ENCODE assay signal across 8 cellular contexts in the genomic region with DNA sequence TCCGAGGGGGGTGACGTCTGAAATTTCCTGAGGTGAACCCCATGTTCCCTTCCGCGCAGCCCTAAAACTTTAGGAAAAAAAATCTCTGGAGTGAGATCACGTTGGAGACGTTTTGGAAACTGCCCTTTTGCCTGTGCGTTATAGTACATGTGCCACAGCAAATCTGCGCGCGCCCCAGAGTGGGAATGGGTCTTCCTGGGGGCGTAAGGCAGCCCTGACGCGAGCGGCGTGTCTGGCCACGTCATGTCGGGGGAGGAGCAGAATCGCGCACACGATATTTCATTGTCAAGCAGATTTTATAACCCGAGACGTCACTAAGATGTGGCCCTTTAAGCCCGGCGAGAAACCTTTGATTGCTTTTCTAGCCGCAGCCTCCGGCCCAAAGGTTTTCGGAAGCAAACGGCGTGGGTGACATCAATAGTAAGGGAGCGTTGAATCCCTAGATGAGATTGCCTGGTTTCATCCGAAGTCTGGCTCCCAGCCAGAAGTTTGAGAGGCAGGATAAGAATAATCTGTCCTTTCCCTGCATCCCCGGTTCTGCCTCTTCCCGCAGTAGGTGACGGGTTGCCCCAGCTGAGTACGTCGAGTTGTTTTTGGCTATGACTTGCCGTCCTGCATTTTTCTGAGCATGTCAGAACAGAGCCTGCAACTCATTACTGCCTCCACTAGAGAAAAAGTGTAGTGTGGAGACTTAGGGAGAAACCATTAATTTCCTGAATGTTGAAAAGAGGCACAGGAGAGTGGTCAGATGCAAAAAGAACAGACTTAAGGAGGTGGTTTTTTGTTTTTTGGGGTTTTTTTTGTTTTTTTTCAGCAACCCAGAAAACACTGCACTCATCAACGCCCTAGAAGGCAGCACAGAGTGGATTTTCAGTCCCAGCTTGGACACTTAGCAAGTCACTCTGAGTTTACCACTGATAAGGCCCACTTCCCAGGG. TPM values are rescaled to one million over a fixed set of nuclear protein-coding genes. Genes with fewer than 3 reads are reported as not detected.
DNase-seq lines count a peak whose midpoint lies in the region; ATAC-seq, FAIRE-seq and TF ChIP-seq lines count a peak whose summit lies in the region.

No MANE protein-coding gene starts in this region.

- peak overlapping the region; percentile 76 for H2AFZ ChIP-seq in endothelial cell of umbilical vein (ENCODE audit: low read depth, low read length)

- no peaks in the 10 kb centered on the region for H3K27me3 Mint-ChIP-seq in activated CD8-positive, alpha-beta memory T cell treated with anti-CD3 and anti-CD28 coated beads, Interleukin-2, amount 10 ng/mL, durations not matched to agents 7 days and 5 days

- H3K9me3 Mint-ChIP-seq in activated CD8-positive, alpha-beta memory T cell treated with anti-CD3 and anti-CD28 coated beads, Interleukin-2, amount 10 ng/mL, durations not matched to agents 7 days and 5 days (ENCODE audit: low read depth): no peaks in the 10 kb centered on the region

- peaks cover 68% of the 10 kb centered on the region for H3K4me1 Mint-ChIP-seq in activated CD8-positive, alpha-beta memory T cell treated with anti-CD3 and anti-CD28 coated beads, Interleukin-2, amount 10 ng/mL, durations not matched to agents 7 days and 5 days

- H3K79me2 ChIP-seq in endothelial cell of umbilical vein (ENCODE audit: control insufficient read depth, insufficient read depth, low read length): no peaks in the 10 kb centered on the region

- peak; percentile 94 for DNase-seq in Caki2 (ENCODE audit: low read depth)
- DNase-seq in HT1080 (ENCODE audit: low read depth): peak; percentile 88
- DNase-seq in NK-92 treated with Interleukin-12 subunit alpha and Interleukin-12 subunit beta, amount 100 ng/mL, for 24 hours (lab: John Stamatoyannopoulos, UW): peak; percentile 84
- DNase-seq in activated CD8-positive, alpha-beta memory T cell treated with anti-CD3 and anti-CD28 coated beads, Interleukin-2, amount 10 ng/mL, durations not matched to agents 7 days and 5 days: peak; percentile 95
- peak; percentile 96 for DNase-seq in endothelial cell of umbilical vein (ENCODE audit: low read depth, low spot score)
- peak; percentile 84 for DNase-seq in middle frontal gyrus (ENCODE audit: extremely low spot score, low spot score)
- peak; percentile 82 for DNase-seq in stimulated activated CD8-positive, alpha-beta memory T cell treated with anti-CD3 and anti-CD28 coated beads, Interleukin-2, amount 100 ng/mL, for 48 hours (ENCODE audit: low read depth in 2 of 2)

- peak overlapping the region; percentile 74 for H3K4me2 ChIP-seq in endothelial cell of umbilical vein (ENCODE audit: insufficient read depth, low read length)

- no peaks in the 10 kb centered on the region for H4K20me1 ChIP-seq in endothelial cell of umbilical vein (replicated peaks; ENCODE audit: control insufficient read depth, extremely low read depth, insufficient read depth, low read length)

- H3K36me3 ChIP-seq in endothelial cell of umbilical vein (ENCODE audit: control insufficient read depth in 2 of 2, extremely low read depth in 1 of 2, insufficient read depth in 2 of 2, low read length in 2 of 2): no peaks in the 10 kb centered on the region

- TF ChIP-seq CTCF in endothelial cell of umbilical vein (IDR thresholded peaks at IDR 0.05; ENCODE audit: extremely low read depth in 1 of 2, insufficient read depth in 1 of 2, low read depth in 1 of 2, low read length in 2 of 2): peak in 1 of 2 donors; percentile 10

- TSS peak; percentile 95 for BruUV-seq in endothelial cell of umbilical vein (replicated peaks; lab: Mats Ljungman, UMichigan)

- POLR2A ChIA-PET in endothelial cell of umbilical vein (lab: Charles Lee): interaction anchor here (0.5 to 0.9 kb wide), 3 partner anchors 36 to 52 kb away, joined by 3 to 9 read pairs (median 6); no protein-coding TSS in a partner anchor

- in situ Hi-C loops in Caki2 (cut with HindIII; ENCODE audit: low pct_unique_long_range_greater_than_20kb, low sequenced_read_pairs): no loop called here

- CTCF ChIA-PET in activated CD8-positive, alpha-beta memory T cell treated with anti-CD3 and anti-CD28 coated beads, Interleukin-2, amount 10 ng/mL, durations not matched to agents 7 days and 5 days (lab: Charles Lee): interaction anchor here (0.6 to 4.2 kb wide), 28 partner anchors 8 to 378 kb away, joined by 3 to 23 read pairs (median 4); a partner anchor contains a TSS
- CTCF ChIA-PET in endothelial cell of umbilical vein (lab: Charles Lee): interaction anchor here (0.6 to 2.6 kb wide), 26 partner anchors 8 to 378 kb away, joined by 3 to 18 read pairs (median 4); a partner anchor contains a TSS

- ATAC-seq in GM21360 (IDR thresholded peaks at IDR 0.05; ENCODE audit: unreplicated experiment): peak; percentile 60
- ATAC-seq in activated CD8-positive, alpha-beta memory T cell treated with anti-CD3 and anti-CD28 coated beads, Interleukin-2, amount 10 ng/mL, durations not matched to agents 7 days and 5 days: peak; percentile 78

- H3K4me1 ChIP-seq in endothelial cell of umbilical vein (ENCODE audit: control insufficient read depth, extremely low read depth, insufficient read depth, low read length): peaks cover 8% of the 10 kb centered on the region

- H3K9me3 ChIP-seq in endothelial cell of umbilical vein (replicated peaks; ENCODE audit: control insufficient read depth, insufficient read depth, low read length): no peaks in the 10 kb centered on the region

- peak overlapping the region; percentile 89 for H3K9ac ChIP-seq in endothelial cell of umbilical vein (replicated peaks; ENCODE audit: extremely low read depth, insufficient read depth, low read length)

- H3K9me1 ChIP-seq in endothelial cell of umbilical vein (replicated peaks; ENCODE audit: control insufficient read depth, extremely low read depth, insufficient read depth, low read length): no peaks in the 10 kb centered on the region

- FAIRE-seq in endothelial cell of umbilical vein (lab: Jason Lieb, UNC): no peak

- no peaks in the 10 kb centered on the region for H3K27me3 ChIP-seq in endothelial cell of umbilical vein (ENCODE audit: control insufficient read depth in 2 of 2, insufficient read depth in 2 of 2, low read length in 2 of 2)

- H3K36me3 Mint-ChIP-seq in activated CD8-positive, alpha-beta memory T cell treated with anti-CD3 and anti-CD28 coated beads, Interleukin-2, amount 10 ng/mL, durations not matched to agents 7 days and 5 days: peaks cover 4% of the 10 kb centered on the region

- H3K4me3 ChIP-seq in endothelial cell of umbilical vein (replicated peaks in 1 of 3; ENCODE audit: insufficient read depth in 1 of 3, low read depth in 1 of 3, low read length in 3 of 3): peak overlapping the region; percentile 26 to 79 (median 55)

- intact Hi-C loops in endothelial cell of umbilical vein (cut with micrococcal nuclease): loop anchor here (1.0 to 2.0 kb wide), 5 partner anchors 17 to 379 kb away; a partner anchor contains a TSS

- TF ChIP-seq POLR2A in endothelial cell of umbilical vein (IDR thresholded peaks at IDR 0.05; ENCODE audit: low read depth, low read length): peak; percentile 86

- H3K4me3 Mint-ChIP-seq in activated CD8-positive, alpha-beta memory T cell treated with anti-CD3 and anti-CD28 coated beads, Interleukin-2, amount 10 ng/mL, durations not matched to agents 7 days and 5 days: peak overlapping the region; percentile 95

- peak overlapping the region; percentile 96 for H3K27ac Mint-ChIP-seq in activated CD8-positive, alpha-beta memory T cell treated with anti-CD3 and anti-CD28 coated beads, Interleukin-2, amount 10 ng/mL, durations not matched to agents 7 days and 5 days

- H3K27ac ChIP-seq in endothelial cell of umbilical vein (ENCODE audit: insufficient read depth, low read depth, low read length): peak overlapping the region; percentile 92

- dilution Hi-C loops in endothelial cell of umbilical vein (cut with MboI; ENCODE audit: extremely low pct_ligation_motif_present, low sequenced_read_pairs): no loop called here

RNA-seq across cellular contexts. Expression of a gene that starts 0.8 kb away (rescaled TPM):
- total RNA-seq in Caki2 (2014; rRNA removed; shearing (Covaris generic); ENCODE audit: low replicate concordance): 49.9 and 66.3 TPM in 2 replicates
- total RNA-seq in HT1080 (2014; rRNA removed; shearing (Covaris generic)): 6.2 and 10.8 TPM in 2 replicates
- polyA plus RNA-seq in HT1080 (2015; cell fraction: cytosol; rRNA removed): 19.5 and 23.2 TPM in 2 replicates
- polyA plus RNA-seq in HT1080 (2015; cell fraction: nucleus; rRNA removed): 7.5 and 9.4 TPM in 2 replicates
- total RNA-seq in activated CD8-positive, alpha-beta memory T cell treated with anti-CD3 and anti-CD28 coated beads, Interleukin-2, amount 10 ng/mL, durations not matched to agents 7 days and 5 days: 10 to 100 TPM; 43.6 to 46.8 TPM
- total RNA-seq in endothelial cell of umbilical vein: 22.6 and 23.0 TPM in 2 replicates
- polyA plus RNA-seq in endothelial cell of umbilical vein: 24.0 and 32.7 TPM in 2 replicates
- polyA plus RNA-seq in endothelial cell of umbilical vein (2011; cell fraction: cytosol; rRNA removed): 32.2 and 37.9 TPM in 2 replicates
- polyA plus RNA-seq in endothelial cell of umbilical vein (2011; cell fraction: nucleus; rRNA removed): 12.4 and 14.4 TPM in 2 replicates
- 27.9 and 30.5 TPM in 2 replicates for polyA plus RNA-seq in endothelial cell of umbilical vein (2012)
- polyA minus RNA-seq in endothelial cell of umbilical vein: 13.1 and 15.8 TPM in 2 replicates
- 18.8 TPM for polyA minus RNA-seq in endothelial cell of umbilical vein (2011; cell fraction: cytosol; rRNA and poly(A)+ RNA removed)
- 2.9 and 3.3 TPM in 2 replicates for polyA minus RNA-seq in endothelial cell of umbilical vein (2011; cell fraction: nucleus; rRNA and poly(A)+ RNA removed)

RNA-seq across cellular contexts. Expression of a gene that starts 18.6 kb away (rescaled TPM):
- total RNA-seq in Caki2 (2014; rRNA removed; shearing (Covaris generic); ENCODE audit: low replicate concordance): 19.2 and 33.0 TPM in 2 replicates
- total RNA-seq in HT1080 (2014; rRNA removed; shearing (Covaris generic)): 12.0 and 13.9 TPM in 2 replicates
- 13.4 and 18.2 TPM in 2 replicates for polyA plus RNA-seq in HT1080 (2015; cell fraction: cytosol; rRNA removed)
- 91.1 and 95.5 TPM in 2 replicates for polyA plus RNA-seq in HT1080 (2015; cell fraction: nucleus; rRNA removed)
- total RNA-seq in activated CD8-positive, alpha-beta memory T cell treated with anti-CD3 and anti-CD28 coated beads, Interleukin-2, amount 10 ng/mL, durations not matched to agents 7 days and 5 days: 10 to 100 TPM; 52.6 to 61.5 TPM
- total RNA-seq in endothelial cell of umbilical vein: 49.0 and 49.4 TPM in 2 replicates
- polyA plus RNA-seq in endothelial cell of umbilical vein: 45.0 and 54.7 TPM in 2 replicates
- 50.0 and 61.1 TPM in 2 replicates for polyA plus RNA-seq in endothelial cell of umbilical vein (2011; cell fraction: cytosol; rRNA removed)
- polyA plus RNA-seq in endothelial cell of umbilical vein (2011; cell fraction: nucleus; rRNA removed): 76.7 and 77.1 TPM in 2 replicates
- polyA plus RNA-seq in endothelial cell of umbilical vein (2012): 45.2 and 46.0 TPM in 2 replicates
- 60.7 and 62.5 TPM in 2 replicates for polyA minus RNA-seq in endothelial cell of umbilical vein
- polyA minus RNA-seq in endothelial cell of umbilical vein (2011; cell fraction: cytosol; rRNA and poly(A)+ RNA removed): 8.9 TPM
- polyA minus RNA-seq in endothelial cell of umbilical vein (2011; cell fraction: nucleus; rRNA and poly(A)+ RNA removed): 20.8 and 23.4 TPM in 2 replicates

RNA-seq across cellular contexts. Expression of a gene that starts 24.3 kb away (rescaled TPM):
- 18.4 and 22.2 TPM in 2 replicates for total RNA-seq in Caki2 (2014; rRNA removed; shearing (Covaris generic); ENCODE audit: low replicate concordance)
- total RNA-seq in HT1080 (2014; rRNA removed; shearing (Covaris generic)): 26.3 and 32.4 TPM in 2 replicates
- 30.6 and 31.0 TPM in 2 replicates for polyA plus RNA-seq in HT1080 (2015; cell fraction: cytosol; rRNA removed)
- polyA plus RNA-seq in HT1080 (2015; cell fraction: nucleus; rRNA removed): 38.0 and 43.9 TPM in 2 replicates
- total RNA-seq in activated CD8-positive, alpha-beta memory T cell treated with anti-CD3 and anti-CD28 coated beads, Interleukin-2, amount 10 ng/mL, durations not matched to agents 7 days and 5 days: 10 to 100 TPM; 44.0 to 47.9 TPM
- 21.5 and 21.9 TPM in 2 replicates for total RNA-seq in endothelial cell of umbilical vein
- 19.3 and 19.5 TPM in 2 replicates for polyA plus RNA-seq in endothelial cell of umbilical vein
- polyA plus RNA-seq in endothelial cell of umbilical vein (2011; cell fraction: cytosol; rRNA removed): 15.7 and 17.9 TPM in 2 replicates
- polyA plus RNA-seq in endothelial cell of umbilical vein (2011; cell fraction: nucleus; rRNA removed): 29.3 and 31.7 TPM in 2 replicates
- 9.3 and 13.0 TPM in 2 replicates for polyA plus RNA-seq in endothelial cell of umbilical vein (2012)
- polyA minus RNA-seq in endothelial cell of umbilical vein: 12.3 and 12.6 TPM in 2 replicates
- 30.9 TPM for polyA minus RNA-seq in endothelial cell of umbilical vein (2011; cell fraction: cytosol; rRNA and poly(A)+ RNA removed)
- 6.4 and 9.2 TPM in 2 replicates for polyA minus RNA-seq in endothelial cell of umbilical vein (2011; cell fraction: nucleus; rRNA and poly(A)+ RNA removed)

RNA-seq across cellular contexts. Expression of a gene that starts 33.2 kb away (rescaled TPM):
- total RNA-seq in Caki2 (2014; rRNA removed; shearing (Covaris generic); ENCODE audit: low replicate concordance): 95.0 and 109 TPM in 2 replicates
- total RNA-seq in HT1080 (2014; rRNA removed; shearing (Covaris generic)): 126 and 173 TPM in 2 replicates
- 166 and 179 TPM in 2 replicates for polyA plus RNA-seq in HT1080 (2015; cell fraction: cytosol; rRNA removed)
- 470 and 539 TPM in 2 replicates for polyA plus RNA-seq in HT1080 (2015; cell fraction: nucleus; rRNA removed)
- total RNA-seq in activated CD8-positive, alpha-beta memory T cell treated with anti-CD3 and anti-CD28 coated beads, Interleukin-2, amount 10 ng/mL, durations not matched to agents 7 days and 5 days: 10 to 100 TPM; 48.0 to 57.4 TPM
- total RNA-seq in endothelial cell of umbilical vein: 286 and 316 TPM in 2 replicates
- 324 and 379 TPM in 2 replicates for polyA plus RNA-seq in endothelial cell of umbilical vein
- 270 and 289 TPM in 2 replicates for polyA plus RNA-seq in endothelial cell of umbilical vein (2011; cell fraction: cytosol; rRNA removed)
- 1,209 and 1,535 TPM in 2 replicates for polyA plus RNA-seq in endothelial cell of umbilical vein (2011; cell fraction: nucleus; rRNA removed)
- 283 and 289 TPM in 2 replicates for polyA plus RNA-seq in endothelial cell of umbilical vein (2012)
- 398 and 421 TPM in 2 replicates for polyA minus RNA-seq in endothelial cell of umbilical vein
- polyA minus RNA-seq in endothelial cell of umbilical vein (2011; cell fraction: cytosol; rRNA and poly(A)+ RNA removed): 78.9 TPM
- polyA minus RNA-seq in endothelial cell of umbilical vein (2011; cell fraction: nucleus; rRNA and poly(A)+ RNA removed): 156 and 190 TPM in 2 replicates

RNA-seq across cellular contexts. Expression of a gene that starts 37.2 kb away (rescaled TPM):
- total RNA-seq in Caki2 (2014; rRNA removed; shearing (Covaris generic); ENCODE audit: low replicate concordance): 166 and 305 TPM in 2 replicates
- total RNA-seq in HT1080 (2014; rRNA removed; shearing (Covaris generic)): 210 and 222 TPM in 2 replicates
- 139 and 187 TPM in 2 replicates for polyA plus RNA-seq in HT1080 (2015; cell fraction: cytosol; rRNA removed)
- polyA plus RNA-seq in HT1080 (2015; cell fraction: nucleus; rRNA removed): 67.1 and 86.8 TPM in 2 replicates
- total RNA-seq in activated CD8-positive, alpha-beta memory T cell treated with anti-CD3 and anti-CD28 coated beads, Interleukin-2, amount 10 ng/mL, durations not matched to agents 7 days and 5 days: 100 to 1,000 TPM; 149 to 155 TPM
- 126 and 128 TPM in 2 replicates for total RNA-seq in endothelial cell of umbilical vein
- polyA plus RNA-seq in endothelial cell of umbilical vein: 280 and 319 TPM in 2 replicates
- polyA plus RNA-seq in endothelial cell of umbilical vein (2011; cell fraction: cytosol; rRNA removed): 344 and 372 TPM in 2 replicates
- 121 and 129 TPM in 2 replicates for polyA plus RNA-seq in endothelial cell of umbilical vein (2011; cell fraction: nucleus; rRNA removed)
- 88.1 and 218 TPM in 2 replicates for polyA plus RNA-seq in endothelial cell of umbilical vein (2012)
- polyA minus RNA-seq in endothelial cell of umbilical vein: 130 and 146 TPM in 2 replicates
- 115 TPM for polyA minus RNA-seq in endothelial cell of umbilical vein (2011; cell fraction: cytosol; rRNA and poly(A)+ RNA removed)
- polyA minus RNA-seq in endothelial cell of umbilical vein (2011; cell fraction: nucleus; rRNA and poly(A)+ RNA removed): 25.5 and 37.7 TPM in 2 replicates

Comparison
In these comparisons a context has a peak if more than half of its experiments do, and no peak if none do; other contexts are left out.
1. Peak in every context shown above with its lines: DNase-seq, ATAC-seq, H3K4me3 ChIP-seq and H3K27ac ChIP-seq.